ENCODE assay signal across 8 cellular contexts in the genomic region with DNA sequence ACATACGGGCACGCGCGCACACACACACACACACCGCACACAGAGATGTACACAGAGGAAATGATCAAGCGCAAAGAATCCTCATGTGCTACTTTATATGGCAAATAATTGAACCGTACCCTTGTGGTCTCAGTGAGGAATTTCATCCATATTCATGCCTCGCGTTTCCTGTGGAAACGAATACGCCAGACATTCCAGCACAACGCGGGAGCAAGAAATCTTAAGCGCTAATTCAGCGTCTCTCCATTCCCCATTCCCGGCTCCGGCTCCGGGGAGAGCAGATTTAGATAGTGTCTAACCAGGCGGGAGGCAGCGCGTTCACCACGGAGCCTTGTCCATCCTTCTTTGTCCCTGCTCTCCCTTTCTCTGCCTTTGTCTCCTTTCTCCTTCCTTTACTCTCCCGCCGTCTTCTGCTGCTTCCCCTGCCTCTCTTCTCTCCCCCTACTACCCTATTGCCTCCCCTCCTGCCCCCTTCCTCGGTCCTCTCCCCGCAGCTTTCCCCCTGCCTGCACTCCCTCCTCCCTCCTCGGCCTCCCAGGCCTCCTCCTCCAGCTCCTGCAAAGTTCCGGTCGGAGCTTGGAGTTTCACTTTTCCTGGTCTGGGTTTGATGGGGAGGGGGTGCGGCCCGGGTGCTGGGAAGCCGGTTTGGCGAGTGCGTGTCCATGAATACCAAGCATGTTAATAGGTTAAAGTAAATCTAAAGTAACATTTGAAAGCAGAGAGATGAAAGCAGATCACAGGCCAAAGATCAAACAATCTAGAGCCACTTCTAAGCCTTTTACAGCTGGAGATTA.
DNase-seq lines count a peak whose midpoint lies in the region; ATAC-seq, FAIRE-seq and TF ChIP-seq lines count a peak whose summit lies in the region.

No MANE protein-coding gene starts in this region.

- H3K27me3 ChIP-seq in AG04450 (ENCODE audit: control insufficient read depth, insufficient read depth, low read length) (peaks cover 2% of the 10 kb centered on the region), endocrine pancreas (ENCODE audit: control insufficient read depth, insufficient read depth, low read length) (no peaks in the 10 kb centered on the region)

- H3K9me3 ChIP-seq in AG04450 (ENCODE audit: control insufficient read depth, insufficient read depth, low read length) (no peaks in the 10 kb centered on the region), endocrine pancreas (ENCODE audit: control insufficient read depth, low read length) (no peaks in the 10 kb centered on the region)

- peak; percentile 41; the same call in 1 of the 2 replicates for TF ChIP-seq CTCF in AG04450 (IDR thresholded peaks at IDR 0.05; ENCODE audit: low read depth, low read length)
- no peak for TF ChIP-seq CTCF in GM20000 (IDR thresholded peaks at IDR 0.05; ENCODE audit: extremely low read depth, missing control alignments)

- FAIRE-seq in urothelium cell line (lab: Jason Lieb, UNC) = peak; percentile 90

- CTCF ChIA-PET in AG04450 (lab: Charles Lee) = interaction anchor here (0.7 to 1.0 kb wide), 2 partner anchors 59 to 1418 kb away, joined by 3 to 4 read pairs; no protein-coding TSS in a partner anchor

- H3K36me3 ChIP-seq in endocrine pancreas (ENCODE audit: control insufficient read depth, insufficient read depth, low read length) = no peaks in the 10 kb centered on the region

- no peak for ATAC-seq in HG03439 (IDR thresholded peaks at IDR 0.05; ENCODE audit: unreplicated experiment)

- H3K27ac ChIP-seq in AG04450 (ENCODE audit: low read depth, low read length) = peak overlapping the region; percentile 31

- no peaks in the 10 kb centered on the region for H3K4me1 ChIP-seq in endocrine pancreas (ENCODE audit: control insufficient read depth, insufficient read depth, low read length)

- H3K4me3 ChIP-seq in AG04450 (ENCODE audit: low read depth, low read length) (peak overlapping the region; percentile 61), endocrine pancreas (ENCODE audit: control insufficient read depth, insufficient read depth, low read length) (peak overlapping the region; percentile 53)

- POLR2A ChIA-PET in AG04450 (lab: Yijun Ruan, JAX) = interaction anchor here (0.6 to 0.7 kb wide), 2 partner anchors 12 to 257 kb away, joined by 3 to 5 read pairs; no protein-coding TSS in a partner anchor

- peak; percentile 36 for DNase-seq in AG04450 (ENCODE audit: low read depth, low spot score)
- DNase-seq in NCI-H146 treated with DMSO at 0.1 percent for 48 hours (lab: John Stamatoyannopoulos, UW; ENCODE audit: unreplicated experiment) = peak; percentile 31
- peak; percentile 60 to 66 for DNase-seq in lung microvascular endothelial cell (ENCODE audit: low read depth in 2 of 2)
- DNase-seq in urothelium cell line (ENCODE audit: low spot score) = peak; percentile 74
- DNase-seq in GM20000 (ENCODE audit: low spot score) = no peak
- DNase-seq in NCI-H1436 treated with DMSO at 0.1 percent for 48 hours (lab: John Stamatoyannopoulos, UW) = no peak

- H3K9ac ChIP-seq in endocrine pancreas (ENCODE audit: control insufficient read depth, insufficient read depth, low read length) = peak overlapping the region; percentile 42

Comparison
In these comparisons a context has a peak if more than half of its experiments do, and no peak if none do; other contexts are left out.
1. DNase-seq: peak in AG04450 (single experiment), NCI-H146 treated with DMSO at 0.1 percent for 48 hours (single experiment), lung microvascular endothelial cell (2 of 2) and urothelium cell line (single experiment); none in GM20000 (single experiment) and NCI-H1436 treated with DMSO at 0.1 percent for 48 hours (single experiment).